ENCODE assay signal across 18 cellular contexts in the genomic region with DNA sequence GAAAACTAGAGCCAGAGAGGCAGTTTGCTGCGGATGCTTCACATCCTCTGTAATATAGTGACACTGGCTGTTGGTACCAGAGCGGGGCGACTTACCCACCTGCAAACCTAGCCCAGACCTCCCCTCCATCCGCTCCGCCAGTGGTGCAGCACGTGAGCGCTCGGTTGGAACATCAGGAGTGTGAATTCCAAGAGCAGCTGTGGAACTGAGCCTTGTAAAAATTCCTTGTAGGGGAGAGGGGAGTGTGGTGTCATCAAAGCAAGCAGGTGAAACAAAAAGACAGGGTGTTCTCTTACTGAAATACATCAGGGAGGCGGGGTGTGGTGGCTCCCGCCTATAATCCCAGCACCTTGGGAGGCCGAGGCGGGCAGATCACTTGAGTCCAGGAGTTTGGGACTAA. TPM values are rescaled to one million over a fixed set of nuclear protein-coding genes. Genes with fewer than 3 reads are reported as not detected.
DNase-seq lines count a peak whose midpoint lies in the region; ATAC-seq and TF ChIP-seq lines count a peak whose summit lies in the region.
"Had no signal": no experiment of that assay in that cellular context is flagged by ENCODE, and none has a peak within 500 bp of the region (broad histone marks: within the 10 kb centered on the region; RNA-seq: fewer than 3 reads in every experiment).

No MANE protein-coding gene starts in this region.

- H3K27me3 Mint-ChIP-seq in nephron progenitor cell (ENCODE audit: low read depth, poor library complexity): peaks cover 15% of the 10 kb centered on the region

- H3K36me3 ChIP-seq in HEK293 (ENCODE audit: control insufficient read depth in 2 of 2, insufficient read depth in 1 of 2, low read length in 2 of 2) (no peaks in the 10 kb centered on the region), adrenal gland (replicated peaks in 1 of 2) (no peaks in the 10 kb centered on the region)
- H3K36me3 ChIP-seq: Peyer's patch had no signal

- H3K4me1 Mint-ChIP-seq in nephron progenitor cell: peaks cover 64% of the 10 kb centered on the region

- intact Hi-C loops in adrenal gland (cut with DNase I): no loop called here

- no peak for TF ChIP-seq POLR2A in adrenal gland (IDR thresholded peaks at IDR 0.05)

- CTCF ChIA-PET in HEK293 (lab: Yijun Ruan, JAX): no interaction called here

- DNase-seq in coronary artery (ENCODE audit: low spot score) (peak; percentile 62), nephron progenitor cell (peak; percentile 44), adrenal gland (no peak), NCI-H2107 (lab: John Stamatoyannopoulos, UW) (no peak)
- DNase-seq in activated CD8-positive, alpha-beta memory T cell treated with anti-CD3 and anti-CD28 coated beads for 24 hours: no peak
- DNase-seq: DMS 273 treated with DMSO at 0.1 percent for 48 hours, Karpas-422, NCI-H187 treated with DMSO at 0.1 percent for 48 hours, NCI-H2171 treated with DMSO at 0.1 percent for 48 hours, NCI-H774, Peyer's patch, SHP77 had no signal

- H3K9me3 Mint-ChIP-seq in nephron progenitor cell: no peaks in the 10 kb centered on the region

- H3K4me1 ChIP-seq in HEK293 (ENCODE audit: control insufficient read depth, insufficient read depth, low read length): peaks cover 4% of the 10 kb centered on the region
- H3K4me1 ChIP-seq in adrenal gland (replicated peaks in 1 of 2): no peaks in the 10 kb centered on the region

- POLR2A ChIA-PET in HEK293 (lab: Yijun Ruan, JAX): no interaction called here

- no peaks in the 10 kb centered on the region for H3K27me3 ChIP-seq in adrenal gland
- H3K27me3 ChIP-seq: Peyer's patch had no signal

- no peak overlapping the region for H3K4me3 Mint-ChIP-seq in nephron progenitor cell

- ATAC-seq in HG03139 (IDR thresholded peaks at IDR 0.05; ENCODE audit: unreplicated experiment): no peak

- H3K27ac ChIP-seq in HEK293 (ENCODE audit: extremely low read depth, low read depth, low read length) (no peak overlapping the region), coronary artery (peak overlapping the region; percentile 51 to 73), adrenal gland (no peak overlapping the region)
- H3K27ac ChIP-seq: Peyer's patch had no signal

- TF ChIP-seq CTCF in HEK293 (tag by site-specific recombination; IDR thresholded peaks at IDR 0.05): no peak
- no peak for TF ChIP-seq CTCF in coronary artery (IDR thresholded peaks at IDR 0.05)
- no peak for TF ChIP-seq CTCF in nephron progenitor cell (IDR thresholded peaks at IDR 0.05)
- no peak for TF ChIP-seq CTCF in adrenal gland (IDR thresholded peaks at IDR 0.05)

- H3K27ac Mint-ChIP-seq in nephron progenitor cell: peak overlapping the region; percentile 69

- no peak overlapping the region for H3K4me3 ChIP-seq in HEK293 (ENCODE audit: low read depth, low read length)
- no peak overlapping the region for H3K4me3 ChIP-seq in coronary artery
- no peak overlapping the region for H3K4me3 ChIP-seq in adrenal gland
- H3K4me3 ChIP-seq: Peyer's patch had no signal

- H3K36me3 Mint-ChIP-seq in nephron progenitor cell (ENCODE audit: low read depth): no peaks in the 10 kb centered on the region

- H3K9me3 ChIP-seq in HEK293 (ENCODE audit: control insufficient read depth, insufficient read depth, low read depth, low read length) (no peaks in the 10 kb centered on the region), adrenal gland (replicated peaks in 1 of 3) (no peaks in the 10 kb centered on the region)
- H3K9me3 ChIP-seq: Peyer's patch had no signal

- 88 to 91% (median 89%) methylated on average over 11 to 12 of the region's 12 CpGs for WGBS in adrenal gland, 4 donors

TF ChIP-seq in HEK293, 187 proteins besides CTCF, POLR2A, EP300 and RAD21:
- TF ChIP-seq WT1 (tag by site-specific recombination; IDR thresholded peaks at IDR 0.05) (0 out of 2 replicates have a peak, but pooled peaks have one; percentile 10), MEIS1 (CRISPR knock-in tag; IDR thresholded peaks at IDR 0.05; ENCODE audit: borderline replicate concordance) (no peak), ZNF600 (tag by site-specific recombination; IDR thresholded peaks at IDR 0.05) (0 out of 2 replicates have a peak, but pooled peaks have one; percentile 14), GLI4 (tag by site-specific recombination; IDR thresholded peaks at IDR 0.05) (no peak), ZNF184 (tag by site-specific recombination; IDR thresholded peaks at IDR 0.05) (no peak), KLF1 (tag by site-specific recombination; IDR thresholded peaks at IDR 0.05) (peak; percentile 78), GLIS1 (tag by site-specific recombination; IDR thresholded peaks at IDR 0.05) (peak; percentile 68)
- TF ChIP-seq, protein P1, sequence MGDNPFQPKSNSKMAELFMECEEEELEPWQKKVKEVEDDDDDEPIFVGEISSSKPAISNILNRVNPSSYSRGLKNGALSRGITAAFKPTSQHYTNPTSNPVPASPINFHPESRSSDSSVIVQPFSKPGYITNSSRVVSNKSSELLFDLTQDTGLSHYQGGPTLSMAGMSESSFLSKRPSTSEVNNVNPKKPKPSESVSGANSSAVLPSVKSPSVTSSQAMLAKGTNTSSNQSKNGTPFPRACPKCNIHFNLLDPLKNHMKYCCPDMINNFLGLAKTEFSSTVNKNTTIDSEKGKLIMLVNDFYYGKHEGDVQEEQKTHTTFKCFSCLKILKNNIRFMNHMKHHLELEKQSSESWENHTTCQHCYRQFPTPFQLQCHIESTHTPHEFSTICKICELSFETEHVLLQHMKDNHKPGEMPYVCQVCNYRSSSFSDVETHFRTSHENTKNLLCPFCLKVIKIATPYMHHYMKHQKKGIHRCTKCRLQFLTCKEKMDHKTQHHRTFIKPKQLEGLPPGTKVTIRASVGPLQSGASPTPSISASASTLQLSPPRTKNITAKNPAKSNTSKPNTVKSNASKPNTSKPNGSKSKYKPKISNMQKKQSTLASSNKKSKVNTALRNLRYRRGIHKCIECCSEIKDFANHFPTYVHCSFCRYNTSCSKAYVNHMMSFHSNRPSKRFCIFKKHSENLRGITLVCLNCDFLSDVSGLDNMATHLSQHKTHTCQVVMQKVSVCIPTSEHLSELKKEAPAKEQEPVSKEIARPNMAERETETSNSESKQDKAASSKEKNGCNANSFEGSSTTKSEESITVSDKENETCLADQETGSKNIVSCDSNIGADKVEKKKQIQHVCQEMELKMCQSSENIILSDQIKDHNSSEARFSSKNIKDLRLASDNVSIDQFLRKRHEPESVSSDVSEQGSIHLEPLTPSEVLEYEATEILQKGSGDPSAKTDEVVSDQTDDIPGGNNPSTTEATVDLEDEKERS (tag by site-specific recombination; IDR thresholded peaks at IDR 0.05): no peak
- TF ChIP-seq, protein P2, sequence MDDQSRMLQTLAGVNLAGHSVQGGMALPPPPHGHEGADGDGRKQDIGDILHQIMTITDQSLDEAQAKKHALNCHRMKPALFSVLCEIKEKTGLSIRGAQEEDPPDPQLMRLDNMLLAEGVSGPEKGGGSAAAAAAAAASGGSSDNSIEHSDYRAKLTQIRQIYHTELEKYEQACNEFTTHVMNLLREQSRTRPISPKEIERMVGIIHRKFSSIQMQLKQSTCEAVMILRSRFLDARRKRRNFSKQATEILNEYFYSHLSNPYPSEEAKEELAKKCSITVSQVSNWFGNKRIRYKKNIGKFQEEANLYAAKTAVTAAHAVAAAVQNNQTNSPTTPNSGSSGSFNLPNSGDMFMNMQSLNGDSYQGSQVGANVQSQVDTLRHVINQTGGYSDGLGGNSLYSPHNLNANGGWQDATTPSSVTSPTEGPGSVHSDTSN (CRISPR knock-in tag; IDR thresholded peaks at IDR 0.05): no peak

RNA-seq across cellular contexts. Expression of gene CCDC42, which starts 51.3 kb away (rescaled TPM):
- total RNA-seq in adrenal gland: not detected
- not detected for polyA plus RNA-seq in adrenal gland
- total RNA-seq: Daoy, H1, NCI-H460, Peyer's patch had no signal
- polyA plus RNA-seq: BJ, H1 had no signal

Comparison
In these comparisons a context has a peak if more than half of its experiments do, and no peak if none do; other contexts are left out.
1. H3K27ac ChIP-seq: peak in coronary artery (2 of 2); none in HEK293 (single experiment) and adrenal gland (0 of 5).
2. DNase-seq: peak in coronary artery (single experiment) and nephron progenitor cell (single experiment); none in activated CD8-positive, alpha-beta memory T cell treated with anti-CD3 and anti-CD28 coated beads for 24 hours (single experiment), adrenal gland (0 of 7) and NCI-H2107 (single experiment).